ENCODE assay signal across 9 cellular contexts in genomic region chr5:132656774-132657355, GRCh38. TPM values are rescaled to one million over a fixed set of nuclear protein-coding genes. Genes with fewer than 3 reads are reported as not detected.
A peak's percentile ranks its signal among the peaks of the same experiment; 100 is the strongest.
DNase-seq lines count a peak whose midpoint lies in the region; ATAC-seq and TF ChIP-seq lines count a peak whose summit lies in the region.
"Had no signal": no experiment of that assay in that cellular context is flagged by ENCODE, and none has a peak within 500 bp of the region (broad histone marks: within the 10 kb centered on the region; RNA-seq: fewer than 3 reads in every experiment).

No MANE protein-coding gene starts in this region.

- no peaks in the 10 kb centered on the region for H3K79me2 ChIP-seq in osteoblast (ENCODE audit: insufficient read depth, low read length)

- H3K27ac ChIP-seq in HUES64 (ENCODE audit: low read depth, low read length) (no peak overlapping the region), coronary artery (no peak overlapping the region), osteoblast (ENCODE audit: low read depth, low read length) (no peak overlapping the region), caudate nucleus (ENCODE audit: low read depth, low read length) (no peak overlapping the region)

- H3K4me1 ChIP-seq in HUES64 (ENCODE audit: insufficient read depth, low read length), result no peaks in the 10 kb centered on the region
- peaks cover 10% of the 10 kb centered on the region for H3K4me1 ChIP-seq in osteoblast (ENCODE audit: insufficient read depth, low read length)

- peak overlapping the region; percentile 76 for H3K4me2 ChIP-seq in osteoblast (ENCODE audit: insufficient read depth, low read length)

- DNase-seq in AG04449 (ENCODE audit: low read depth, low spot score) (no peak), coronary artery (ENCODE audit: low spot score) (peak; percentile 45), osteoblast (ENCODE audit: insufficient read length, low spot score, missing footprints) (no peak), caudate nucleus (lab: John Stamatoyannopoulos, UW) (no peak), COLO668 (lab: John Stamatoyannopoulos, UW; ENCODE audit: unreplicated experiment) (no peak)
- DNase-seq: RPMI8226 had no signal

- 74% methylated on average over 12 of the region's 12 CpGs for WGBS in HUES64

- H3K27me3 ChIP-seq in HUES64 (ENCODE audit: insufficient read depth, low read length) (peaks cover 54% of the 10 kb centered on the region), osteoblast (ENCODE audit: insufficient read depth, low read length) (peaks cover 19% of the 10 kb centered on the region)

- H4K20me1 ChIP-seq in osteoblast (ENCODE audit: insufficient read depth, low read length), result no peaks in the 10 kb centered on the region

- H3K4me3 ChIP-seq in AG04449 (ENCODE audit: low read depth, low read length) (peak overlapping the region; percentile 49; the same call in 1 of the 2 replicates), HUES64 (ENCODE audit: low read length) (peak overlapping the region; percentile 47), coronary artery (peak overlapping the region; percentile 74), osteoblast (ENCODE audit: insufficient read depth, low read length) (peak overlapping the region; percentile 65)

- CTCF ChIA-PET in AG04449 (lab: Yijun Ruan, JAX), result interaction anchor here (1.1 to 1.3 kb wide), 2 partner anchors 163 to 164 kb away, joined by 3 read pairs; no protein-coding TSS in a partner anchor

- H3K9me3 ChIP-seq in HUES64 (ENCODE audit: insufficient read depth, low read depth, low read length), result no peaks in the 10 kb centered on the region
- H3K9me3 ChIP-seq in osteoblast (ENCODE audit: low read depth, low read length), result no peaks in the 10 kb centered on the region

- H3K9ac ChIP-seq in HUES64 (ENCODE audit: low read depth, low read length), result no peak overlapping the region

- H2AFZ ChIP-seq in osteoblast (ENCODE audit: low read length), result no peak overlapping the region

- POLR2A ChIA-PET in AG04449 (lab: Yijun Ruan, JAX), result no interaction called here

- ATAC-seq in HG03139 (IDR thresholded peaks at IDR 0.05; ENCODE audit: unreplicated experiment) (no peak), GM19395 (IDR thresholded peaks at IDR 0.05; ENCODE audit: unreplicated experiment) (no peak)

- H3K36me3 ChIP-seq in HUES64 (ENCODE audit: insufficient read depth, low read length), result no peaks in the 10 kb centered on the region
- H3K36me3 ChIP-seq in osteoblast (ENCODE audit: insufficient read depth, low read length), result no peaks in the 10 kb centered on the region

- TF ChIP-seq CTCF in AG04449 (IDR thresholded peaks at IDR 0.05; ENCODE audit: insufficient read depth, low read length, missing control alignments) (no peak), coronary artery (IDR thresholded peaks at IDR 0.05) (no peak), osteoblast (IDR thresholded peaks at IDR 0.05; ENCODE audit: extremely low read depth, low read depth, low read length) (no peak)

RNA-seq across cellular contexts. Expression of gene IL13, which starts 1.1 kb away (rescaled TPM):
- not detected for polyA plus RNA-seq in HUES64 (2013, experiment 1 of 2)
- polyA plus RNA-seq in HUES64 (2013, experiment 2 of 2), result not detected
- total RNA-seq in osteoblast, result under 0.01 TPM in 1 of 2 replicates, not detected in the other

RNA-seq across cellular contexts. Expression of gene IL4, which starts 16.9 kb away (rescaled TPM):
- polyA plus RNA-seq in HUES64 (2013, experiment 1 of 2), result not detected
- not detected for polyA plus RNA-seq in HUES64 (2013, experiment 2 of 2)
- total RNA-seq in osteoblast, result not detected in 2 replicates
